ENCODE assay signal across 22 cellular contexts in the genomic region with DNA sequence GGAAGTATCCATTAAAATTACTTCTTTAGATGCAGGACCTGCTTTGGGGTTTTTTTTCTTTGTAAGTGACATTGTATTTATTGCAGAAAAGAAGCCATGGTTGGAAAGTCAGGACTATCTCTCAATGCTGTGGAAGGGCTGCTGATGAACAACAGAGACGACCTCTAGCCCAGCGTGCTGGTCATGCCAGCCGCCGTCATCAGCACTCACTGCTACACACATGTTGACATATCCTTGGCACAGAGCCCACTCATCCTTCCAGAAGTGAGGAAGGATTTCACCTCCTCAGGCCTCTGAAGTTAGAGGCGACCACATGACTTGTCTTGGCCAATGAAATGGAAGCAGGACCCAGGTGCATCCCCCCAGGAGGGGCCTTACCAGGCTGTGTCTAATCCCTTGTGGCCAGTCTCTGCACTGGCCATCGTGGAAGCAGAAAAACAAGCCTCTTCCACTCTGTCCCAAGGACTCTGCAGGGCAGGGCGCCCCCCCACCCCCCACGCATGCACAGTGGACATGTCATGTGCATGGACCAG.
"Had no signal": no experiment of that assay in that cellular context is flagged by ENCODE, and none has a peak within 500 bp of the region (broad histone marks: within the 10 kb centered on the region; RNA-seq: fewer than 3 reads in every experiment).

No MANE protein-coding gene starts in this region.

- H3K27ac Mint-ChIP-seq: activated CD4-positive, alpha-beta memory T cell treated with anti-CD3 and anti-CD28 coated beads, Interleukin-2, amount 10 ng/mL, durations not matched to agents 7 days and 5 days; activated CD4-positive, alpha-beta T cell treated with anti-CD3 and anti-CD28 coated beads, Interleukin-2, amount 10 ng/mL, durations not matched to agents 7 days and 5 days; activated naive CD4-positive, alpha-beta T cell treated with anti-CD3 and anti-CD28 coated beads, Interleukin-2, amount 10 ng/mL, durations not matched to agents 7 days and 5 days; activated naive CD8-positive, alpha-beta T cell treated with anti-CD3 and anti-CD28 coated beads, Interleukin-2, amount 10 ng/mL, durations not matched to agents 7 days and 5 days; activated T-cell treated with anti-CD3 and anti-CD28 coated beads, Interleukin-2, amount 50 U/mL, for 24 hours; natural killer cell; T-helper 1 cell treated with Interleukin-12 subunit alpha and Interleukin-12 subunit beta and Interleukin-4 antibody, amounts not matched to agents 30 μg/mL and 1 μg/mL, for 36 hours had no signal

- H3K36me3 Mint-ChIP-seq: natural killer cell had no signal

- H3K27ac ChIP-seq: brain microvascular endothelial cell, heart left ventricle, right lobe of liver, tibial nerve had no signal

- H3K4me1 ChIP-seq: heart left ventricle, right lobe of liver, tibial nerve had no signal

- H3K27me3 Mint-ChIP-seq: activated CD4-positive, alpha-beta memory T cell treated with anti-CD3 and anti-CD28 coated beads, Interleukin-2, amount 10 ng/mL, durations not matched to agents 7 days and 5 days; activated CD4-positive, alpha-beta T cell treated with anti-CD3 and anti-CD28 coated beads, Interleukin-2, amount 10 ng/mL, durations not matched to agents 7 days and 5 days; activated naive CD4-positive, alpha-beta T cell treated with anti-CD3 and anti-CD28 coated beads, Interleukin-2, amount 10 ng/mL, durations not matched to agents 7 days and 5 days; activated naive CD8-positive, alpha-beta T cell treated with anti-CD3 and anti-CD28 coated beads, Interleukin-2, amount 10 ng/mL, durations not matched to agents 7 days and 5 days; activated T-cell treated with anti-CD3 and anti-CD28 coated beads, Interleukin-2, amount 50 U/mL, for 24 hours had no signal

- H3K9me3 ChIP-seq: heart left ventricle, right lobe of liver, tibial nerve had no signal

- H3K27me3 ChIP-seq: brain microvascular endothelial cell, right lobe of liver, tibial nerve had no signal

- H3K36me3 ChIP-seq: brain microvascular endothelial cell, heart left ventricle, right lobe of liver, tibial nerve had no signal

- H3K4me3 Mint-ChIP-seq: activated CD4-positive, alpha-beta memory T cell treated with anti-CD3 and anti-CD28 coated beads, Interleukin-2, amount 10 ng/mL, durations not matched to agents 7 days and 5 days; activated CD4-positive, alpha-beta T cell treated with anti-CD3 and anti-CD28 coated beads, Interleukin-2, amount 10 ng/mL, durations not matched to agents 7 days and 5 days; activated naive CD4-positive, alpha-beta T cell treated with anti-CD3 and anti-CD28 coated beads, Interleukin-2, amount 10 ng/mL, durations not matched to agents 7 days and 5 days; activated naive CD8-positive, alpha-beta T cell treated with anti-CD3 and anti-CD28 coated beads, Interleukin-2, amount 10 ng/mL, durations not matched to agents 7 days and 5 days; activated T-cell treated with anti-CD3 and anti-CD28 coated beads, Interleukin-2, amount 50 U/mL, for 24 hours; natural killer cell; T-helper 1 cell treated with Interleukin-12 subunit alpha and Interleukin-12 subunit beta and Interleukin-4 antibody, amounts not matched to agents 30 μg/mL and 1 μg/mL, for 36 hours had no signal

- DNase-seq: activated CD4-positive, alpha-beta memory T cell treated with anti-CD3 and anti-CD28 coated beads, Interleukin-2, amount 10 ng/mL, durations not matched to agents 7 days and 5 days; activated CD4-positive, alpha-beta T cell treated with anti-CD3 and anti-CD28 coated beads for 1 hour; activated CD4-positive, alpha-beta T cell treated with anti-CD3 and anti-CD28 coated beads, Interleukin-2, amount 10 ng/mL, durations not matched to agents 7 days and 5 days; activated CD8-positive, alpha-beta memory T cell treated with anti-CD3 and anti-CD28 coated beads, Interleukin-2, amount 50 U/mL, for 48 hours; activated gamma-delta T cell; activated naive CD4-positive, alpha-beta T cell treated with anti-CD3 and anti-CD28 coated beads, Interleukin-2, amount 10 ng/mL, durations not matched to agents 7 days and 5 days; activated naive CD8-positive, alpha-beta T cell treated with anti-CD3 and anti-CD28 coated beads, Interleukin-2, amount 10 ng/mL, durations not matched to agents 7 days and 5 days; activated T-cell treated with anti-CD3 and anti-CD28 coated beads, Interleukin-2, amount 50 U/mL, for 24 hours; amniotic stem cell; brain microvascular endothelial cell; caudate nucleus; hypothalamus; mesendoderm; natural killer cell; right lobe of liver; stimulated activated CD4-positive, alpha-beta T cell treated with anti-CD3 and anti-CD28 coated beads, Interleukin-2, amount 100 ng/mL, for 48 hours; stimulated activated naive CD4-positive, alpha-beta T cell treated with Interleukin-2 at 50 U/mL for 16 hours; T-helper 9 cell had no signal

- H3K4me3 ChIP-seq: heart left ventricle, lung, right lobe of liver, tibial nerve had no signal

- H3K9me3 Mint-ChIP-seq: activated CD4-positive, alpha-beta memory T cell treated with anti-CD3 and anti-CD28 coated beads, Interleukin-2, amount 10 ng/mL, durations not matched to agents 7 days and 5 days; activated CD4-positive, alpha-beta T cell treated with anti-CD3 and anti-CD28 coated beads, Interleukin-2, amount 10 ng/mL, durations not matched to agents 7 days and 5 days; activated naive CD8-positive, alpha-beta T cell treated with anti-CD3 and anti-CD28 coated beads, Interleukin-2, amount 10 ng/mL, durations not matched to agents 7 days and 5 days; activated T-cell treated with anti-CD3 and anti-CD28 coated beads, Interleukin-2, amount 50 U/mL, for 24 hours; natural killer cell; T-helper 1 cell treated with Interleukin-12 subunit alpha and Interleukin-12 subunit beta and Interleukin-4 antibody, amounts not matched to agents 30 μg/mL and 1 μg/mL, for 36 hours had no signal
